ENCODE assay signal across 8 cellular contexts in genomic region chr14:24051789-24052655, GRCh38. TPM values are rescaled to one million over a fixed set of nuclear protein-coding genes. Genes with fewer than 3 reads are reported as not detected.
DNase-seq lines count a peak whose midpoint lies in the region; ATAC-seq and TF ChIP-seq lines count a peak whose summit lies in the region.

A gene with protein sequence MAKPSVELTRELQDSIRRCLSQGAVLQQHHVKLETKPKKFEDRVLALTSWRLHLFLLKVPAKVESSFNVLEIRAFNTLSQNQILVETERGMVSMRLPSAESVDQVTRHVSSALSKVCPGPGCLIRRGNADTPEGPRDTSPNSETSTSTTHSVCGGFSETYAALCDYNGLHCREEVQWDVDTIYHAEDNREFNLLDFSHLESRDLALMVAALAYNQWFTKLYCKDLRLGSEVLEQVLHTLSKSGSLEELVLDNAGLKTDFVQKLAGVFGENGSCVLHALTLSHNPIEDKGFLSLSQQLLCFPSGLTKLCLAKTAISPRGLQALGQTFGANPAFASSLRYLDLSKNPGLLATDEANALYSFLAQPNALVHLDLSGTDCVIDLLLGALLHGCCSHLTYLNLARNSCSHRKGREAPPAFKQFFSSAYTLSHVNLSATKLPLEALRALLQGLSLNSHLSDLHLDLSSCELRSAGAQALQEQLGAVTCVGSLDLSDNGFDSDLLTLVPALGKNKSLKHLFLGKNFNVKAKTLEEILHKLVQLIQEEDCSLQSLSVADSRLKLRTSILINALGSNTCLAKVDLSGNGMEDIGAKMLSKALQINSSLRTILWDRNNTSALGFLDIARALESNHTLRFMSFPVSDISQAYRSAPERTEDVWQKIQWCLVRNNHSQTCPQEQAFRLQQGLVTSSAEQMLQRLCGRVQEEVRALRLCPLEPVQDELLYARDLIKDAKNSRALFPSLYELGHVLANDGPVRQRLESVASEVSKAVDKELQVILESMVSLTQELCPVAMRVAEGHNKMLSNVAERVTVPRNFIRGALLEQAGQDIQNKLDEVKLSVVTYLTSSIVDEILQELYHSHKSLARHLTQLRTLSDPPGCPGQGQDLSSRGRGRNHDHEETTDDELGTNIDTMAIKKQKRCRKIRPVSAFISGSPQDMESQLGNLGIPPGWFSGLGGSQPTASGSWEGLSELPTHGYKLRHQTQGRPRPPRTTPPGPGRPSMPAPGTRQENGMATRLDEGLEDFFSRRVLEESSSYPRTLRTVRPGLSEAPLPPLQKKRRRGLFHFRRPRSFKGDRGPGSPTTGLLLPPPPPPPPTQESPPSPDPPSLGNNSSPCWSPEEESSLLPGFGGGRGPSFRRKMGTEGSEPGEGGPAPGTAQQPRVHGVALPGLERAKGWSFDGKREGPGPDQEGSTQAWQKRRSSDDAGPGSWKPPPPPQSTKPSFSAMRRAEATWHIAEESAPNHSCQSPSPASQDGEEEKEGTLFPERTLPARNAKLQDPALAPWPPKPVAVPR (N-terminal part only) (plus strand): TSS chr14:24052009. CDS start chr14:24052154, 145 bp downstream.

- CTCF ChIA-PET in SK-N-SH (lab: Yijun Ruan, JAX), result interaction anchor here (0.7 to 42.8 kb wide), 7 partner anchors 28 to 463 kb away, joined by 3 to 1159 read pairs (median 5); partner anchors contain the start of genes IRF9 and PCK2

- DNase-seq in EH (ENCODE audit: low read depth), result peak; percentile 57
- peak; percentile 97 for DNase-seq in SK-N-SH
- DNase-seq in adipocyte (ENCODE audit: low read depth), result peak; percentile 87
- DNase-seq in heart right ventricle, result peak; percentile 33 to 71
- DNase-seq in vagina (ENCODE audit: extremely low spot score in 2 of 2), result no peak

- no peaks in the 10 kb centered on the region for H3K9me2 ChIP-seq in SK-N-SH

- peak; percentile 62 for ATAC-seq in GM21717 (IDR thresholded peaks at IDR 0.05; ENCODE audit: unreplicated experiment)
- ATAC-seq in heart right ventricle, result peak; percentile 84 to 91 (median 90)

- TF ChIP-seq POLR2A in vagina (IDR thresholded peaks at IDR 0.05), result no peak

- no peaks in the 10 kb centered on the region for H3K79me2 ChIP-seq in SK-N-SH (ENCODE audit: insufficient read depth)
- H3K79me2 ChIP-seq in parathyroid adenoma, result no peaks in the 10 kb centered on the region

- no peak for TF ChIP-seq EP300 in SK-N-SH (IDR thresholded peaks at IDR 0.05; ENCODE audit: borderline replicate concordance in 1 of 2, low read depth in 1 of 2, low read length in 1 of 2)

- POLR2A ChIA-PET in SK-N-SH (lab: Yijun Ruan, JAX), result interaction anchor here (0.5 to 3.1 kb wide), 16 partner anchors 15 to 550 kb away, joined by 3 to 22 read pairs (median 4); partner anchors contain the start of genes DCAF11, EMC9, IRF9 and NRL

- H3F3A ChIP-seq in SK-N-SH (replicated peaks; ENCODE audit: insufficient read depth), result no peaks in the 10 kb centered on the region

- H3K9me3 ChIP-seq in KOPT-K1 (ENCODE audit: insufficient read depth, low read length, poor library complexity, severe bottlenecking) (no peaks in the 10 kb centered on the region), SK-N-SH (no peaks in the 10 kb centered on the region), adipocyte (ENCODE audit: control insufficient read depth, low read length) (no peaks in the 10 kb centered on the region), heart right ventricle (no peaks in the 10 kb centered on the region), parathyroid adenoma (ENCODE audit: control insufficient read depth, low read length) (no peaks in the 10 kb centered on the region), vagina (no peaks in the 10 kb centered on the region)

- intact Hi-C loops in heart right ventricle (cut with DNase I) (no loop called here), vagina (cut with DNase I) (no loop called here)

- H3K4me1 ChIP-seq in SK-N-SH (ENCODE audit: control insufficient read depth in 1 of 2, insufficient read depth in 2 of 2, low read depth in 1 of 2, low read length in 1 of 2), result peaks cover 0 to 18% of the 10 kb centered on the region in 2 experiments; a peak in 1 of 4 replicates
- H3K4me1 ChIP-seq in adipocyte (ENCODE audit: control insufficient read depth, insufficient read depth, low read length), result peaks cover 10% of the 10 kb centered on the region
- peaks cover 5 to 18% (median 13%) of the 10 kb centered on the region in 9 donors for H3K4me1 ChIP-seq in heart right ventricle
- peaks cover 11% of the 10 kb centered on the region for H3K4me1 ChIP-seq in parathyroid adenoma
- H3K4me1 ChIP-seq in vagina, result peaks cover 18% of the 10 kb centered on the region

- WGBS in SK-N-SH (ENCODE audit: low lambda C conversion rate), result 0% methylated on average over 8 of the region's 92 CpGs
- 1% methylated on average over 83 to 91 of the region's 92 CpGs for WGBS in heart right ventricle, 2 donors

- H3K36me3 ChIP-seq in KOPT-K1 (ENCODE audit: insufficient read depth, low read length) (no peaks in the 10 kb centered on the region), SK-N-SH (replicated peaks in 1 of 2; ENCODE audit: control insufficient read depth in 1 of 2, insufficient read depth in 2 of 2, low read length in 1 of 2) (no peaks in the 10 kb centered on the region), adipocyte (ENCODE audit: control insufficient read depth, insufficient read depth, low read length, severe bottlenecking) (no peaks in the 10 kb centered on the region), heart right ventricle (no peaks in the 10 kb centered on the region), parathyroid adenoma (ENCODE audit: control insufficient read depth, insufficient read depth, low read length) (no peaks in the 10 kb centered on the region), vagina (no peaks in the 10 kb centered on the region)

- TF ChIP-seq RAD21 in SK-N-SH (IDR thresholded peaks at IDR 0.05; ENCODE audit: low read length), result no peak

- H3K27ac ChIP-seq in KOPT-K1 (ENCODE audit: low read depth, low read length, poor library complexity, severe bottlenecking) (peak within 1 kb of the TSS; percentile 56), SK-N-SH (ENCODE audit: low read depth in 2 of 2, low read length in 1 of 2) (peak within 1 kb of the TSS in 1 of 2 experiments; percentile 81; a peak in 2 of 4 replicates), heart right ventricle (peak within 1 kb of the TSS in 7 of 10 donors; percentile 56 to 75 (median 63)), parathyroid adenoma (peak within 1 kb of the TSS; percentile 72), vagina (peak within 1 kb of the TSS; percentile 76)

- no peak for TF ChIP-seq CTCF in SK-N-SH (IDR thresholded peaks at IDR 0.05)
- no peak for TF ChIP-seq CTCF in heart right ventricle (IDR thresholded peaks at IDR 0.05)
- no peak for TF ChIP-seq CTCF in parathyroid adenoma (IDR thresholded peaks at IDR 0.05)
- no peak for TF ChIP-seq CTCF in vagina (IDR thresholded peaks at IDR 0.05)

- H3K4me2 ChIP-seq in SK-N-SH (peak within 1 kb of the TSS; percentile 88), parathyroid adenoma (ENCODE audit: low read length) (peak within 1 kb of the TSS; percentile 81)

- peak within 1 kb of the TSS; percentile 96; the same call in 1 of the 2 replicates for H2AFZ ChIP-seq in SK-N-SH (ENCODE audit: low read depth)
- H2AFZ ChIP-seq in parathyroid adenoma, result peak within 1 kb of the TSS; percentile 88

- H4K20me1 ChIP-seq in SK-N-SH (ENCODE audit: insufficient read depth), result no peaks in the 10 kb centered on the region

- H3K27me3 ChIP-seq in SK-N-SH (ENCODE audit: insufficient read depth) (no peaks in the 10 kb centered on the region; the same call in 1 of the 2 replicates), adipocyte (replicated peaks; ENCODE audit: control insufficient read depth, insufficient read depth, low read length) (peaks cover 52% of the 10 kb centered on the region), heart right ventricle (peaks cover 0 to 20% (median 0%) of the 10 kb centered on the region in 7 donors), parathyroid adenoma (ENCODE audit: control insufficient read depth, insufficient read depth, low read length) (no peaks in the 10 kb centered on the region), vagina (no peaks in the 10 kb centered on the region)

- H3K4me3 ChIP-seq in SK-N-SH (ENCODE audit: low read depth in 2 of 2, low read length in 1 of 2) (peak within 1 kb of the TSS; percentile 72 to 80), adipocyte (ENCODE audit: low read length) (peak within 1 kb of the TSS; percentile 78), heart right ventricle (peak within 1 kb of the TSS; percentile 26 to 74 (median 68)), parathyroid adenoma (ENCODE audit: low read depth, low read length) (peak within 1 kb of the TSS; percentile 62), vagina (peak within 1 kb of the TSS; percentile 58 to 61)

- H3K9ac ChIP-seq in SK-N-SH (peak within 1 kb of the TSS; percentile 53; the same call in 1 of the 2 replicates), adipocyte (ENCODE audit: low read length) (peak within 1 kb of the TSS; percentile 69), parathyroid adenoma (peak within 1 kb of the TSS; percentile 43)

TF ChIP-seq in SK-N-SH, 30 proteins besides CTCF, POLR2A, EP300 and RAD21 (continues in another document):
- TF ChIP-seq GABPA (IDR thresholded peaks at IDR 0.05; ENCODE audit: low read depth) (no peak), CHD2 (IDR thresholded peaks at IDR 0.05; ENCODE audit: low read length, partially characterized antibody) (peak; percentile 93), POLR2AphosphoS5 (IDR thresholded peaks at IDR 0.05; ENCODE audit: low read depth, low read length) (0 out of 2 replicates have a peak, but pooled peaks have one; percentile 18), USF2 (IDR thresholded peaks at IDR 0.05; ENCODE audit: borderline replicate concordance, low read depth, low read length) (no peak)

RNA-seq across cellular contexts. Expression of the gene that starts here (rescaled TPM):
- polyA plus RNA-seq in SK-N-SH (2012; rRNA removed), result 0.32 and 0.43 TPM in 2 replicates
- 0.06 and 0.30 TPM in 2 replicates for polyA plus RNA-seq in SK-N-SH (2012; cell fraction: cytosol; rRNA removed)
- 2.4 and 2.8 TPM in 2 replicates for polyA plus RNA-seq in SK-N-SH (2012; cell fraction: nucleus; rRNA removed)
- total RNA-seq in heart right ventricle, result under 1 TPM in 7 of 10 donors, not detected in 3; 0.06 to 0.31 (median 0.08) TPM
- polyA plus RNA-seq in heart right ventricle, result under 1 TPM; 0.13 to 0.44 TPM
- 1.2 TPM for total RNA-seq in vagina

Comparison
In these comparisons a context has a peak if more than half of its experiments do, and no peak if none do; other contexts are left out.
1. Peak in DNase-seq, ATAC-seq, H3K4me3 ChIP-seq and H3K27ac ChIP-seq in heart right ventricle; RNA of the gene not detected or under 1 TPM.
2. DNase-seq: peak in EH (single experiment), SK-N-SH (single experiment) and adipocyte (single experiment); none in vagina (0 of 2).
3. Peak in every context shown above with its lines, with median percentiles within 50 percentile points of each other: H3K4me3 ChIP-seq and H3K9ac ChIP-seq.